ENCODE assay signal across 15 cellular contexts in genomic region chr1:31627930-31628421, GRCh38. TPM values are rescaled to one million over a fixed set of nuclear protein-coding genes. Genes with fewer than 3 reads are reported as not detected.
DNase-seq lines count a peak whose midpoint lies in the region; ATAC-seq, FAIRE-seq and TF ChIP-seq lines count a peak whose summit lies in the region.
"Had no signal": no experiment of that assay in that cellular context is flagged by ENCODE, and none has a peak within 500 bp of the region (broad histone marks: within the 10 kb centered on the region; RNA-seq: fewer than 3 reads in every experiment).

No MANE protein-coding gene starts in this region.

- no peaks in the 10 kb centered on the region for H3K9me3 ChIP-seq in testis
- H3K9me3 ChIP-seq: ovary had no signal

- no peak for TF ChIP-seq POLR2A in testis (IDR thresholded peaks at IDR 0.05)
- TF ChIP-seq POLR2A in H54 (IDR thresholded peaks at IDR 0.05; ENCODE audit: low read depth, low read length), result no peak

- no peak for FAIRE-seq in H54 (lab: Jason Lieb, UNC)
- FAIRE-seq: HepG2 had no signal

- peak overlapping the region; percentile 60 to 80 for H3K27ac ChIP-seq in testis

- no peaks in the 10 kb centered on the region for H3K27me3 ChIP-seq in testis
- H3K27me3 ChIP-seq in H7 (ENCODE audit: control insufficient read depth, insufficient read depth, low read length), result no peaks in the 10 kb centered on the region
- H3K27me3 ChIP-seq: ovary had no signal

- H3K4me3 ChIP-seq in testis (no peak overlapping the region), H7 (ENCODE audit: insufficient read depth, low read depth, low read length) (no peak overlapping the region)
- H3K4me3 ChIP-seq: ovary had no signal

- no peaks in the 10 kb centered on the region for H3K36me3 ChIP-seq in testis (ENCODE audit: low read depth, missing control alignments)
- peaks cover 9% of the 10 kb centered on the region for H3K36me3 ChIP-seq in H7 (replicated peaks; ENCODE audit: control insufficient read depth, insufficient read depth, low read length)
- H3K36me3 ChIP-seq: ovary had no signal

- intact Hi-C loops in testis (cut with DNase I; ENCODE audit: low total_unique reads), result no loop called here

- DNase-seq in NCI-H446 treated with DMSO at 0.1 percent for 48 hours (lab: John Stamatoyannopoulos, UW) (peak; percentile 96), cerebellum (ENCODE audit: low spot score) (peak; percentile 83), medulla oblongata (ENCODE audit: extremely low spot score) (peak; percentile 60), testis (peak; percentile 33), H54 (ENCODE audit: insufficient read length, low spot score) (no peak), H7 (no peak)
- DNase-seq: activated CD4-positive, alpha-beta T cell treated with anti-CD3 and anti-CD28 coated beads for 1 hour; activated gamma-delta T cell treated with Interleukin-2 at 50 U/mL for 16 hours; DMS153; endodermal cell; NCI-H187 treated with DMSO at 0.1 percent for 48 hours had no signal

- peaks cover 27% of the 10 kb centered on the region for H3K4me1 ChIP-seq in testis

- TF ChIP-seq CTCF in testis (IDR thresholded peaks at IDR 0.05), result no peak

- ATAC-seq in GM21786 (IDR thresholded peaks at IDR 0.05; ENCODE audit: unreplicated experiment) (no peak), GM21576 (IDR thresholded peaks at IDR 0.05; ENCODE audit: unreplicated experiment) (no peak)
- ATAC-seq: HepG2 had no signal

- 34 to 48% methylated on average over 8 to 9 of the region's 9 CpGs for WGBS in testis, 2 donors

RNA-seq across cellular contexts. Expression of gene HCRTR1, which starts 10.5 kb away (rescaled TPM):
- total RNA-seq in cerebellum (0.64 TPM), testis (under 1 TPM; 0.19 to 0.31 TPM)
- polyA plus RNA-seq in testis (ENCODE audit: insufficient read depth, low read depth, low replicate concordance), result not detected
- not detected in 2 replicates for total RNA-seq in H7 (2014; rRNA removed; shearing (Covaris generic))
- total RNA-seq: endodermal cell, HepG2, ovary had no signal
- polyA plus RNA-seq: HepG2, ovary had no signal

RNA-seq across cellular contexts. Expression of gene PEF1, which starts 16.7 kb away (rescaled TPM):
- total RNA-seq in cerebellum, result 29.2 TPM
- total RNA-seq in testis, result 100 to 1,000 TPM in 1 of 2 donors, 10 to 100 TPM in 1; 73.5 to 124 TPM
- 81.4 TPM for polyA plus RNA-seq in testis (ENCODE audit: insufficient read depth, low read depth, low replicate concordance)
- 95.7 and 129 TPM in 2 replicates for total RNA-seq in H7 (2014; rRNA removed; shearing (Covaris generic))

RNA-seq across cellular contexts. Expression of gene TINAGL1, which starts 51.7 kb away (rescaled TPM):
- 4.5 TPM for total RNA-seq in cerebellum
- 10 to 100 TPM; 16.4 to 23.2 TPM for total RNA-seq in testis
- polyA plus RNA-seq in testis (ENCODE audit: insufficient read depth, low read depth, low replicate concordance), result 24.6 TPM
- 11.5 and 14.2 TPM in 2 replicates for total RNA-seq in H7 (2014; rRNA removed; shearing (Covaris generic))

Comparison
In these comparisons a context has a peak if more than half of its experiments do, and no peak if none do; other contexts are left out.
1. DNase-seq: peak in NCI-H446 treated with DMSO at 0.1 percent for 48 hours (single experiment), cerebellum (single experiment), medulla oblongata (single experiment) and testis (single experiment); none in H54 (single experiment) and H7 (single experiment).